1 cellular context compared by ENCODE assay signal in the genomic region with DNA sequence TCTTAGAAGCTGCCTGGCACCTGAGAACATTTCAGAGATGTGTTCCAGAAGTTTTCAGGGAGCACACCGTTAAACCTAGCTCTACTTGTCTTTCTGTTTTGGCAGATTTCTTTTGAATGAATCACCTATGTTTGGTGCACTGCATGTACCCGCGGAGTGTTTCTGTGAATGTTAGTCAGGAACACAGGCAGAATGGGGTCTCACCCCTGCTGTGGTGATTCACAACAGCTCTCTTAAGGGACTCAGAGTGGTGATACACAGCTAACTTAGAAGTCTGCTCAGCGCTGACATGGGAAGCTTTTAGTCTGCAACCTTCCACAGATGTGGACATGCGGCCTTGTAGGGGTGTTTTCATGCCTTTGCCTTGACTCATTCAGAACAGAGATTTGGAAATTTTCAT.
A peak's percentile ranks its signal among the peaks of the same experiment; 100 is the strongest.
TF ChIP-seq lines count a peak whose summit lies in the region.

No MANE protein-coding gene starts in this region.

TF ChIP-seq in SK-N-SH, 30 proteins besides CTCF, POLR2A, EP300 and RAD21 (continued from another document):
- TF ChIP-seq EZH2phosphoT487 (IDR thresholded peaks at IDR 0.05; ENCODE audit: borderline replicate concordance, low read depth) = no peak
- peak; percentile 49; the same call in 1 of the 2 replicates for TF ChIP-seq FOSL2 (IDR thresholded peaks at IDR 0.05; ENCODE audit: borderline replicate concordance, low read depth)
- TF ChIP-seq RFX5 (IDR thresholded peaks at IDR 0.05; ENCODE audit: low read length) = no peak
- TF ChIP-seq JUND (IDR thresholded peaks at IDR 0.05) = peak; percentile 52
- TF ChIP-seq, protein P1, sequence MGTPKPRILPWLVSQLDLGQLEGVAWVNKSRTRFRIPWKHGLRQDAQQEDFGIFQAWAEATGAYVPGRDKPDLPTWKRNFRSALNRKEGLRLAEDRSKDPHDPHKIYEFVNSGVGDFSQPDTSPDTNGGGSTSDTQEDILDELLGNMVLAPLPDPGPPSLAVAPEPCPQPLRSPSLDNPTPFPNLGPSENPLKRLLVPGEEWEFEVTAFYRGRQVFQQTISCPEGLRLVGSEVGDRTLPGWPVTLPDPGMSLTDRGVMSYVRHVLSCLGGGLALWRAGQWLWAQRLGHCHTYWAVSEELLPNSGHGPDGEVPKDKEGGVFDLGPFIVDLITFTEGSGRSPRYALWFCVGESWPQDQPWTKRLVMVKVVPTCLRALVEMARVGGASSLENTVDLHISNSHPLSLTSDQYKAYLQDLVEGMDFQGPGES (IDR thresholded peaks at IDR 0.05; ENCODE audit: low read depth, low read length) = no peak
- no peak for TF ChIP-seq GATA2 (CRISPR knock-in tag; IDR thresholded peaks at IDR 0.05)
- TF ChIP-seq NRF1 (IDR thresholded peaks at IDR 0.05; ENCODE audit: low read depth, low read length) = no peak
- no peak for TF ChIP-seq SMC3 (IDR thresholded peaks at IDR 0.05; ENCODE audit: low read depth, low read length)
- 0 out of 2 replicates have a peak, but pooled peaks have one; percentile 17 for TF ChIP-seq SIN3A (IDR thresholded peaks at IDR 0.05; ENCODE audit: borderline replicate concordance, low read depth, low read length)
- no peak for TF ChIP-seq TAF1 (IDR thresholded peaks at IDR 0.05; ENCODE audit: borderline replicate concordance, low read depth, low read length)
- TF ChIP-seq POLR2AphosphoS5 (IDR thresholded peaks at IDR 0.05; ENCODE audit: low read depth, low read length) = no peak
- TF ChIP-seq FOXJ3 (CRISPR knock-in tag; IDR thresholded peaks at IDR 0.05) = no peak
- TF ChIP-seq, protein P2, sequence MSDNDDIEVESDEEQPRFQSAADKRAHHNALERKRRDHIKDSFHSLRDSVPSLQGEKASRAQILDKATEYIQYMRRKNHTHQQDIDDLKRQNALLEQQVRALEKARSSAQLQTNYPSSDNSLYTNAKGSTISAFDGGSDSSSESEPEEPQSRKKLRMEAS (IDR thresholded peaks at IDR 0.05; ENCODE audit: low read depth) = peak; percentile 43; the same call in 1 of the 2 replicates
TF ChIP-seq in SK-N-SH: peak in this region for 5.
